In the genomic region with DNA sequence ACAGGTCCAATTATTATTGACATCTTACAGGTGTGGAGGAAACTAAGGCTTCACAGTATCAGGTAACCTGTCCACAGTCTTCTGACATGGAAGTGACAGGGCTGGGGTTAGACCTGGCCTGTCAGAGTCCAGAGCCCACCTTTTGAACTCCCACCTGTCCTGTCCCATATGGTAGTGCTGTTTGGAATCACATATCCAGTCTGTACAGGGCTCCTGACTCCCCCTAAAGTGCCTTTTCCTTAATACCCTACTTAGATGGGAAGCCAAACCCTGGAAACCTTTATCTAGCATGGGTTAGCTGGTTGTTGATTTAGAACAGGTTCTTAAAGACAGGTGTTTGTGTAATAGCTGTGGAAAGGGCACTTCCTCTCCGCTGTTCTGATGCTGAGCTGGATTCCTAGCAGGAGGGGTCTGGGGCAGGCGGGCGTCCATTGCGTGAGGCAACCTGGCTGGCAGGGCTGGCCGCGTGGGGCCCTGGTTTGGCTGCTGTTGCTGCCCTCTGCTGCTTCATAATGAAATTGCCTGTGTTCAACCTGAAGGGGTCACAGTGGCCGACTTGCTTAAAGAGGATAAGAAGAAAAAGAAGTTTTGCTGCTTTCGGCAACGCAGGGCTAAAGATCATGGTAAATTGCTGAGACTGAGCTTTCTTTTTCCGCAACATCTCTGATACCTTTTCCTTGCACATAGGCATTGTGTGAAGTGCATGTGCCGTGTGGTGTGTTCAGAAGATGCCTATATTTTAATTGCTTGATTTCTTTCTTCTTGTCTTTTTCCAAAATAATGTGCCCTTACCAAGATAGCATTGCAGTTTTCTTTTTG, we compare ENCODE assay signal across 8 cellular contexts.
DNase-seq lines count a peak whose midpoint lies in the region; ATAC-seq, FAIRE-seq and TF ChIP-seq lines count a peak whose summit lies in the region.

No MANE protein-coding gene starts in this region.

- peaks cover 7% of the 10 kb centered on the region for H3K27me3 Mint-ChIP-seq in activated T-helper 1 cell treated with anti-CD3 and anti-CD28 coated beads, Interleukin-12 subunit alpha, Interleukin-12 subunit beta, Interleukin-2, Interleukin-4 antibody, amounts not matched to agents 30 ng/mL and 10 ng/mL and 1 ng/mL, durations not matched to agents 14 hours and 24 hours and 36 hours (ENCODE audit: insufficient read depth)
- peaks cover 6% of the 10 kb centered on the region for H3K27me3 Mint-ChIP-seq in neural progenitor cell (ENCODE audit: insufficient read depth, low read depth)

- no peaks in the 10 kb centered on the region for H3K9me3 Mint-ChIP-seq in activated T-helper 1 cell treated with anti-CD3 and anti-CD28 coated beads, Interleukin-12 subunit alpha, Interleukin-12 subunit beta, Interleukin-2, Interleukin-4 antibody, amounts not matched to agents 30 ng/mL and 10 ng/mL and 1 ng/mL, durations not matched to agents 14 hours and 24 hours and 36 hours
- no peaks in the 10 kb centered on the region for H3K9me3 Mint-ChIP-seq in neural progenitor cell

- in situ Hi-C loops in Panc1 (cut with HindIII; ENCODE audit: low pct_unique_long_range_greater_than_20kb, low sequenced_read_pairs): no loop called here

- no peak overlapping the region for H3K27ac Mint-ChIP-seq in activated T-helper 1 cell treated with anti-CD3 and anti-CD28 coated beads, Interleukin-12 subunit alpha, Interleukin-12 subunit beta, Interleukin-2, Interleukin-4 antibody, amounts not matched to agents 30 ng/mL and 10 ng/mL and 1 ng/mL, durations not matched to agents 14 hours and 24 hours and 36 hours
- no peak overlapping the region for H3K27ac Mint-ChIP-seq in neural progenitor cell

- BruUV-seq in A673 (replicated peaks; lab: Mats Ljungman, UMichigan) (no TSS peak), Panc1 (replicated peaks; lab: Mats Ljungman, UMichigan) (no TSS peak)

- CTCF ChIA-PET in A673 (lab: Charles Lee): no interaction called here
- CTCF ChIA-PET in Panc1 (lab: Charles Lee): no interaction called here

- DNase-seq in A673 (ENCODE audit: low spot score) (peak; percentile 42), HTR-8/SVneo (ENCODE audit: insufficient read length, low spot score) (peak; percentile 70), Panc1 (ENCODE audit: low read depth, low spot score) (peak; percentile 25), fibroblast of the conjunctiva (ENCODE audit: low read depth) (peak; percentile 44), neural progenitor cell (ENCODE audit: low spot score) (peak; percentile 89), substantia nigra (lab: John Stamatoyannopoulos, UW) (peak in 43 of 49 donors; percentile 7 to 68 (median 45))
- peak; percentile 45 for DNase-seq in activated T-helper 1 cell treated with anti-CD3 and anti-CD28 coated beads, Interleukin-12 subunit alpha, Interleukin-12 subunit beta, Interleukin-2, Interleukin-4 antibody, amounts not matched to agents 30 ng/mL and 10 ng/mL and 1 ng/mL, durations not matched to agents 14 hours and 24 hours and 36 hours (ENCODE audit: low spot score)

- H3K27ac ChIP-seq in A673 (ENCODE audit: low read depth, low read length, poor library complexity, severe bottlenecking) (no peak overlapping the region), Panc1 (ENCODE audit: low read length) (no peak overlapping the region; the same call in 1 of the 2 replicates), neural progenitor cell (no peak overlapping the region), substantia nigra (ENCODE audit: low read depth, low read length, poor library complexity, severe bottlenecking) (no peak overlapping the region)

- intact Hi-C loops in A673 (cut with micrococcal nuclease; ENCODE audit: unreplicated experiment) (loop anchor here (1.0 kb wide), 1 partner anchor 335 kb away; no protein-coding TSS in a partner anchor), Panc1 (cut with micrococcal nuclease; ENCODE audit: unreplicated experiment) (loop anchor here (1.0 kb wide), 1 partner anchor 335 kb away; no protein-coding TSS in a partner anchor)
- intact Hi-C loops in activated T-helper 1 cell treated with anti-CD3 and anti-CD28 coated beads, Interleukin-12 subunit alpha, Interleukin-12 subunit beta, Interleukin-2, Interleukin-4 antibody, amounts not matched to agents 30 ng/mL and 10 ng/mL and 1 ng/mL, durations not matched to agents 14 hours and 24 hours and 36 hours (cut with micrococcal nuclease): loop anchor here (1.0 to 10.0 kb wide), 3 partner anchors 165 to 595 kb away; no protein-coding TSS in a partner anchor

- peak; percentile 61 for ATAC-seq in GM18858 (IDR thresholded peaks at IDR 0.05; ENCODE audit: unreplicated experiment)
- peak; percentile 87 for ATAC-seq in Panc1

- peak; percentile 63 for TF ChIP-seq CTCF in A673 (conservative IDR thresholded peaks at IDR 0.05; ENCODE audit: low read depth, low read length)
- TF ChIP-seq CTCF in Panc1 (IDR thresholded peaks at IDR 0.05): peak; percentile 82
- TF ChIP-seq CTCF in neural progenitor cell (IDR thresholded peaks at IDR 0.05): peak; percentile 84

- H3K4me3 ChIP-seq in A673 (ENCODE audit: low read depth, low read length, poor library complexity, severe bottlenecking): no peak overlapping the region
- H3K4me3 ChIP-seq in Panc1 (ENCODE audit: low read depth in 2 of 2, low read length in 2 of 2): no peak overlapping the region
- no peak overlapping the region for H3K4me3 ChIP-seq in neural progenitor cell

- H3K4me3 Mint-ChIP-seq in activated T-helper 1 cell treated with anti-CD3 and anti-CD28 coated beads, Interleukin-12 subunit alpha, Interleukin-12 subunit beta, Interleukin-2, Interleukin-4 antibody, amounts not matched to agents 30 ng/mL and 10 ng/mL and 1 ng/mL, durations not matched to agents 14 hours and 24 hours and 36 hours: no peak overlapping the region
- H3K4me3 Mint-ChIP-seq in neural progenitor cell: no peak overlapping the region

- H3K79me2 ChIP-seq in neural progenitor cell (ENCODE audit: low read depth): no peaks in the 10 kb centered on the region

- no peaks in the 10 kb centered on the region for H3K36me3 Mint-ChIP-seq in activated T-helper 1 cell treated with anti-CD3 and anti-CD28 coated beads, Interleukin-12 subunit alpha, Interleukin-12 subunit beta, Interleukin-2, Interleukin-4 antibody, amounts not matched to agents 30 ng/mL and 10 ng/mL and 1 ng/mL, durations not matched to agents 14 hours and 24 hours and 36 hours (ENCODE audit: low read depth)
- no peaks in the 10 kb centered on the region for H3K36me3 Mint-ChIP-seq in neural progenitor cell

- no peaks in the 10 kb centered on the region for H4K20me1 ChIP-seq in neural progenitor cell (ENCODE audit: low read depth)

- no peaks in the 10 kb centered on the region for H3F3A ChIP-seq in neural progenitor cell (ENCODE audit: low read depth)

- H3K4me1 ChIP-seq in A673 (ENCODE audit: insufficient read depth, low read length, poor library complexity, severe bottlenecking) (no peaks in the 10 kb centered on the region), Panc1 (ENCODE audit: control insufficient read depth, insufficient read depth, low read length) (no peaks in the 10 kb centered on the region), neural progenitor cell (peaks cover 8% of the 10 kb centered on the region)

- no peak overlapping the region for H3K4me2 ChIP-seq in neural progenitor cell

- no peak overlapping the region for H3K9ac ChIP-seq in neural progenitor cell

- no peak for FAIRE-seq in HTR-8/SVneo (lab: Jason Lieb, UNC)

- peak overlapping the region; percentile 54 for H2AFZ ChIP-seq in neural progenitor cell (replicated peaks)

- no peaks in the 10 kb centered on the region for H3K27me3 ChIP-seq in A673 (replicated peaks; ENCODE audit: insufficient read depth, low read depth, low read length, poor library complexity)
- H3K27me3 ChIP-seq in Panc1 (ENCODE audit: control insufficient read depth, insufficient read depth, low read length): no peaks in the 10 kb centered on the region
- H3K27me3 ChIP-seq in neural progenitor cell: no peaks in the 10 kb centered on the region

- H3K36me3 ChIP-seq in A673 (ENCODE audit: insufficient read depth, low read length, poor library complexity, severe bottlenecking) (no peaks in the 10 kb centered on the region), Panc1 (ENCODE audit: control insufficient read depth, insufficient read depth, low read length) (no peaks in the 10 kb centered on the region), neural progenitor cell (no peaks in the 10 kb centered on the region)

- POLR2A ChIA-PET in A673 (lab: Charles Lee; ENCODE audit: low non-redundant PET): no interaction called here
- POLR2A ChIA-PET in Panc1 (lab: Charles Lee): no interaction called here

- peaks cover 27% of the 10 kb centered on the region for H3K4me1 Mint-ChIP-seq in activated T-helper 1 cell treated with anti-CD3 and anti-CD28 coated beads, Interleukin-12 subunit alpha, Interleukin-12 subunit beta, Interleukin-2, Interleukin-4 antibody, amounts not matched to agents 30 ng/mL and 10 ng/mL and 1 ng/mL, durations not matched to agents 14 hours and 24 hours and 36 hours (ENCODE audit: low read depth)
- H3K4me1 Mint-ChIP-seq in neural progenitor cell: peaks cover 6% of the 10 kb centered on the region

- H3K9me3 ChIP-seq in A673 (ENCODE audit: low read depth, low read length, poor library complexity, severe bottlenecking) (no peaks in the 10 kb centered on the region), Panc1 (ENCODE audit: control insufficient read depth, insufficient read depth, low read depth, low read length) (no peaks in the 10 kb centered on the region), neural progenitor cell (ENCODE audit: low read depth) (no peaks in the 10 kb centered on the region)

Comparison
In these comparisons a context has a peak if more than half of its experiments do, and no peak if none do; other contexts are left out.
1. DNase-seq: peak in every context shown above with its lines; median percentile 89 in neural progenitor cell; 70 in HTR-8/SVneo; 45 in activated T-helper 1 cell treated with anti-CD3 and anti-CD28 coated beads, Interleukin-12 subunit alpha, Interleukin-12 subunit beta, Interleukin-2, Interleukin-4 antibody, amounts not matched to agents 30 ng/mL and 10 ng/mL and 1 ng/mL, durations not matched to agents 14 hours and 24 hours and 36 hours; 45 in substantia nigra; 44 in fibroblast of the conjunctiva; 42 in A673; 25 in Panc1.